In the genomic region with DNA sequence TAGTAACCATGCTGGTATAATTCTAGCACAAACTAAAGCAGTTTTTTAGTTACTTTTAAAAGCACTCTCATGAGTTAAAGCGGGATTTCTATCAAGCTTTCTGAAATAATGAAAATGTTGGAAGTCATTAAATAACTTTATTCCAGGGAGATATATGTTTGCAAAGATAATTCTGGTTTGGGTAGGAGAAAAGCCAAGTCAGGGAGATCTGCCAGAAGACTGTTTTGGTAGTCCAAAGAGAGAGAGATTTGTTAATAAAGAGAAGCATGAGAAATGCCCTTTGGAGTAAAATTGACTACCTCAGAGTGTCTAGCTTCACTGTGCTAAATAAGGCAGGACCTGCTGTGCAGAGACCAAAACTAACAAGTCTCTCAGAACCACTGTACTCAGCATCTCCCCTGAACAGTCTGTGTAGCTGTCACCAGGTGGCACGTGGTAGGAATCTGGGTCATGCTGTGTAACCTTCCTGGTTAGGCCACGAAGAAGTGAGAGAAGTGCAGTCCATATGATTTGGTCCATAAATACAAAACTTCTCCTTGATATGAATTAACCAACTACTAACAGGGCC, we compare ENCODE assay signal across 8 cellular contexts. TPM values are rescaled to one million over a fixed set of nuclear protein-coding genes. Genes with fewer than 3 reads are reported as not detected.
A peak's percentile ranks its signal among the peaks of the same experiment; 100 is the strongest.
DNase-seq lines count a peak whose midpoint lies in the region; ATAC-seq and TF ChIP-seq lines count a peak whose summit lies in the region.

No MANE protein-coding gene starts in this region.

- TF ChIP-seq CTCF in neural crest cell (conservative IDR thresholded peaks at IDR 0.05): no peak

- no peaks in the 10 kb centered on the region for H3K36me3 ChIP-seq in SJSA1

- ATAC-seq in HG02642 (IDR thresholded peaks at IDR 0.05; ENCODE audit: poor library complexity, unreplicated experiment): peak; percentile 73

- H3K36me3 Mint-ChIP-seq in dendritic cell treated with granulocyte-macrophage colony-stimulating factor and Interleukin-4, amounts not matched to agents 40 ng/mL and 50 ng/mL, for 4 days (ENCODE audit: low read depth): no peaks in the 10 kb centered on the region
- no peaks in the 10 kb centered on the region for H3K36me3 Mint-ChIP-seq in neural crest cell (ENCODE audit: low read depth)

- intact Hi-C loops in dendritic cell treated with granulocyte-macrophage colony-stimulating factor and Interleukin-4, amounts not matched to agents 40 ng/mL and 50 ng/mL, for 4 days (cut with micrococcal nuclease): no loop called here

- H3K27me3 ChIP-seq in SJSA1 (replicated peaks): no peaks in the 10 kb centered on the region

- H3K27ac Mint-ChIP-seq in dendritic cell treated with granulocyte-macrophage colony-stimulating factor and Interleukin-4, amounts not matched to agents 40 ng/mL and 50 ng/mL, for 4 days: peak overlapping the region; percentile 76
- peak overlapping the region; percentile 51 for H3K27ac Mint-ChIP-seq in neural crest cell (ENCODE audit: unreplicated experiment)

- peak overlapping the region; percentile 39 for H3K4me3 Mint-ChIP-seq in dendritic cell treated with granulocyte-macrophage colony-stimulating factor and Interleukin-4, amounts not matched to agents 40 ng/mL and 50 ng/mL, for 4 days
- H3K4me3 Mint-ChIP-seq in neural crest cell: no peak overlapping the region

- DNase-seq in NOMO-1 treated with DMSO at 0.1 percent for 48 hours (lab: John Stamatoyannopoulos, UW; ENCODE audit: unreplicated experiment): peak; percentile 27
- no peak for DNase-seq in NOMO-1 treated with dmso at 0.1 percent for 144 hours (lab: John Stamatoyannopoulos, UW; ENCODE audit: unreplicated experiment)
- DNase-seq in SJSA1 (ENCODE audit: low read depth in 1 of 2, low spot score in 2 of 2): peak in 1 of 2 experiments; percentile 38
- no peak for DNase-seq in neural crest cell (ENCODE audit: low read depth, low spot score)
- no peak for DNase-seq in ureter (ENCODE audit: low spot score)
- DNase-seq in LoVo (ENCODE audit: low spot score): no peak

- H3K4me1 ChIP-seq in SJSA1 (replicated peaks): peaks cover 52% of the 10 kb centered on the region

- no peaks in the 10 kb centered on the region for H3K9me3 Mint-ChIP-seq in dendritic cell treated with granulocyte-macrophage colony-stimulating factor and Interleukin-4, amounts not matched to agents 40 ng/mL and 50 ng/mL, for 4 days
- no peaks in the 10 kb centered on the region for H3K9me3 Mint-ChIP-seq in neural crest cell

- H3K9me3 ChIP-seq in SJSA1 (replicated peaks): no peaks in the 10 kb centered on the region

- peak overlapping the region; percentile 94 for H3K27ac ChIP-seq in SJSA1

- no peaks in the 10 kb centered on the region for H3K27me3 Mint-ChIP-seq in dendritic cell treated with granulocyte-macrophage colony-stimulating factor and Interleukin-4, amounts not matched to agents 40 ng/mL and 50 ng/mL, for 4 days
- H3K27me3 Mint-ChIP-seq in neural crest cell (ENCODE audit: low read depth): no peaks in the 10 kb centered on the region

- peak overlapping the region; percentile 13 for H3K4me3 ChIP-seq in SJSA1

- H3K4me1 Mint-ChIP-seq in dendritic cell treated with granulocyte-macrophage colony-stimulating factor and Interleukin-4, amounts not matched to agents 40 ng/mL and 50 ng/mL, for 4 days (ENCODE audit: low read depth): peaks cover 16% of the 10 kb centered on the region
- peaks cover 42% of the 10 kb centered on the region for H3K4me1 Mint-ChIP-seq in neural crest cell

RNA-seq across cellular contexts. Expression of a gene that starts 31.6 kb away (rescaled TPM):
- total RNA-seq in SJSA1 (2014; rRNA removed; shearing (Covaris generic)): 29.0 and 39.4 TPM in 2 replicates
- total RNA-seq in neural crest cell: 5.8 and 6.0 TPM in 2 replicates
- 4.0 TPM for total RNA-seq in ureter

RNA-seq across cellular contexts. Expression of a gene that starts 35.1 kb away (rescaled TPM):
- 20.6 and 31.9 TPM in 2 replicates for total RNA-seq in SJSA1 (2014; rRNA removed; shearing (Covaris generic))
- total RNA-seq in neural crest cell: 44.2 and 47.0 TPM in 2 replicates
- 49.7 TPM for total RNA-seq in ureter
